Comparison of ENCODE assay signal across 9 cellular contexts in the genomic region with DNA sequence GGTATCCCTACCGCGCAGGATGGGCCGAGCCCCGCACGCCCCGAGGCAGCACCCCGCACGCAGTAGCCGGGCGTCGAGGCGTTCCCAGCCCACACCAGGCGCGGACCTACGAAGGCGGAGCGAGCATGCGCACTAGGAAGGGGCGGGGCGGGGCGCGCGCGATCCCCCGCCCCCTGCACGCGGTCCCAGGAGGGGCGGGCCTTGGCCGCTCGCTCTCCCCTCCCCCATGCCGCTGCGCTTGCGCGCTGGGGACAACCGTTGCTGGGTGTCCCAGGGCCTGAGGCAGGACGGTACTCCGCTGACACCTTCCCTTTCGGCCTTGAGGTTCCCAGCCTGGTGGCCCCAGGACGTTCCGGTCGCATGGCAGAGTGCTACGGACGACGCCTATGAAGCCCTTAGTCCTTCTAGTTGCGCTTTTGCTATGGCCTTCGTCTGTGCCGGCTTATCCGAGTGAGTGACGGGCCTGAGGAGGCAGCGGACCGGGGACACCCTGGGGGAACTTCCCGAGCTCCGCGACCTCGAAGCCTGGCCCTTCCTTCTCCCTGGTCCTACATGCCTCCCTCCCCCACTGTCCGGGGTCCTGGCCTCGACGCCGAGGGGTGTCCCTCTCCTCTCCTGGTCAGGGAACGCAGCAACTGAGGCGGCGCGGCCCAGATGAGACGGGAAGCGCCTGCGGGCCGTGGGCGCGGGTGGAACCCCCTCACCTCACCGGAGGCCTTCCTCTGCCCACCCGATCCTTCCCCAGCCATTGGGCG. TPM values are rescaled to one million over a fixed set of nuclear protein-coding genes. Genes with fewer than 3 reads are reported as not detected.
DNase-seq lines count a peak whose midpoint lies in the region; ATAC-seq and TF ChIP-seq lines count a peak whose summit lies in the region.
"Had no signal": no experiment of that assay in that cellular context is flagged by ENCODE, and none has a peak within 500 bp of the region (broad histone marks: within the 10 kb centered on the region; RNA-seq: fewer than 3 reads in every experiment).

TSS of gene SPESP1 (plus strand) at position 258 of the 755 bp plus-strand sequence. CDS start at position 387, 129 bp downstream.

- TF ChIP-seq POLR2A in vagina (IDR thresholded peaks at IDR 0.05), result no peak

- peaks cover 0 to 22% (median 0%) of the 10 kb centered on the region in 3 donors for H3K27me3 ChIP-seq in psoas muscle (ENCODE audit: insufficient read depth in 3 of 3, low read length in 2 of 3)
- H3K27me3 ChIP-seq in vagina, result no peaks in the 10 kb centered on the region

- no peaks in the 10 kb centered on the region for H3K36me3 ChIP-seq in psoas muscle (ENCODE audit: insufficient read depth in 1 of 2, low read depth in 1 of 2)
- H3K36me3 ChIP-seq in vagina, result no peaks in the 10 kb centered on the region

- intact Hi-C loops in psoas muscle (cut with DNase I), result no loop called here
- intact Hi-C loops in vagina (cut with DNase I), result no loop called here

- ATAC-seq in GM18861 (IDR thresholded peaks at IDR 0.05; ENCODE audit: unreplicated experiment) (peak; percentile 57), psoas muscle (peak; percentile 67 to 99 (median 85)), GM18502 (IDR thresholded peaks at IDR 0.05; ENCODE audit: poor library complexity, unreplicated experiment) (no peak)

- DNase-seq in activated T-cell treated with anti-CD3 and anti-CD28 coated beads for 24 hours (ENCODE audit: low read depth) (peak; percentile 25), fibroblast of peridontal ligament (ENCODE audit: extremely low read depth) (peak; percentile 72), psoas muscle (peak; percentile 59 to 87), vagina (ENCODE audit: extremely low spot score in 2 of 2) (no peak), DMS114 treated with DMSO at 0.1 percent for 48 hours (lab: John Stamatoyannopoulos, UW; ENCODE audit: unreplicated experiment) (no peak), KG1 (lab: John Stamatoyannopoulos, UW) (no peak)

- H3K27ac ChIP-seq in psoas muscle, result no peak within 1 kb of the TSS
- H3K27ac ChIP-seq in vagina, result no peak within 1 kb of the TSS
- H3K27ac ChIP-seq: epithelial cell of prostate had no signal

- no peaks in the 10 kb centered on the region for H3K4me1 ChIP-seq in psoas muscle
- no peaks in the 10 kb centered on the region for H3K4me1 ChIP-seq in vagina

- no peak for TF ChIP-seq CTCF in psoas muscle (IDR thresholded peaks at IDR 0.05)
- no peak for TF ChIP-seq CTCF in vagina (IDR thresholded peaks at IDR 0.05)

- H3K4me3 ChIP-seq in psoas muscle (peak within 1 kb of the TSS; percentile 33), vagina (peak within 1 kb of the TSS; percentile 34 to 44)

- H3K9me3 ChIP-seq in psoas muscle (no peaks in the 10 kb centered on the region), vagina (no peaks in the 10 kb centered on the region)

- WGBS in psoas muscle, 3 donors, result 63 to 72% (median 71%) methylated on average over 54 to 72 of the region's 72 CpGs

RNA-seq across cellular contexts. Expression of gene SPESP1, which starts in this region (rescaled TPM):
- 1 to 10 TPM in 2 of 4 donors, under 1 TPM in 2; 0.60 to 3.2 (median 1.7) TPM for total RNA-seq in psoas muscle
- polyA plus RNA-seq in psoas muscle, result 1 to 10 TPM; 2.0 to 2.7 (median 2.5) TPM
- 1.5 TPM for total RNA-seq in vagina

Comparison
In these comparisons a context has a peak if more than half of its experiments do, and no peak if none do; other contexts are left out.
1. DNase-seq: peak in activated T-cell treated with anti-CD3 and anti-CD28 coated beads for 24 hours (single experiment), fibroblast of peridontal ligament (single experiment) and psoas muscle (2 of 2); none in vagina (0 of 2), DMS114 treated with DMSO at 0.1 percent for 48 hours (single experiment) and KG1 (single experiment).